9 cellular contexts compared by ENCODE assay signal in genomic region chr1:234722267-234722704, GRCh38.
DNase-seq lines count a peak whose midpoint lies in the region; ATAC-seq and TF ChIP-seq lines count a peak whose summit lies in the region.
"Had no signal": no experiment of that assay in that cellular context is flagged by ENCODE, and none has a peak within 500 bp of the region (broad histone marks: within the 10 kb centered on the region; RNA-seq: fewer than 3 reads in every experiment).

No MANE protein-coding gene starts in this region.

- in situ Hi-C loops in brain microvascular endothelial cell (cut with HindIII; ENCODE audit: low pct_ligation_motif_present, low sequenced_read_pairs): no loop called here

- H3K4me1 ChIP-seq in heart right ventricle: peaks cover 51 to 98% (median 93%) of the 10 kb centered on the region in 9 donors
- H3K4me1 ChIP-seq in muscle layer of duodenum (ENCODE audit: control insufficient read depth in 1 of 2, insufficient read depth in 2 of 2, low read length in 2 of 2): peaks cover 53 to 91% of the 10 kb centered on the region in 2 donors
- peaks cover 77% of the 10 kb centered on the region for H3K4me1 ChIP-seq in vagina

- H3K27me3 ChIP-seq in heart right ventricle (no peaks in the 10 kb centered on the region), brain microvascular endothelial cell (replicated peaks) (no peaks in the 10 kb centered on the region), muscle layer of duodenum (ENCODE audit: low read depth, low read length) (no peaks in the 10 kb centered on the region), vagina (no peaks in the 10 kb centered on the region)

- 25 to 29% methylated on average over 9 of the region's 9 CpGs for WGBS in heart right ventricle, 2 donors

- TF ChIP-seq CTCF in heart right ventricle (IDR thresholded peaks at IDR 0.05) (no peak), brain microvascular endothelial cell (IDR thresholded peaks at IDR 0.05; ENCODE audit: low read depth, low read length, missing control alignments) (no peak), vagina (IDR thresholded peaks at IDR 0.05) (no peak)

- no peak for TF ChIP-seq POLR2A in vagina (IDR thresholded peaks at IDR 0.05)

- H3K4me3 ChIP-seq in heart right ventricle (peak overlapping the region in 4 of 10 donors; percentile 5 to 35 (median 18)), brain microvascular endothelial cell (ENCODE audit: low read depth, low read length) (no peak overlapping the region), muscle layer of duodenum (ENCODE audit: low read depth in 1 of 2, low read length in 2 of 2) (peak overlapping the region; percentile 8 to 17), vagina (peak overlapping the region in 1 of 2 donors; percentile 9)

- peak overlapping the region; percentile 91 to 100 (median 98) for H3K27ac ChIP-seq in heart right ventricle
- H3K27ac ChIP-seq in brain microvascular endothelial cell: peak overlapping the region; percentile 99
- H3K27ac ChIP-seq in muscle layer of duodenum (ENCODE audit: low read length): peak overlapping the region; percentile 98
- H3K27ac ChIP-seq in vagina: peak overlapping the region; percentile 91

- intact Hi-C loops in heart right ventricle (cut with DNase I): loop anchor here in 9 of 10 donors (2.0 to 10.0 kb wide), 25 partner anchors 107 to 355 kb away; partner anchors contain the start of gene IRF2BP2 (in 2 of the 9)
- intact Hi-C loops in cardiac septum (cut with DNase I): loop anchor here (1.0 to 5.0 kb wide), 3 partner anchors 145 to 260 kb away; no protein-coding TSS in a partner anchor
- intact Hi-C loops in vagina (cut with DNase I): loop anchor here (2.0 to 10.0 kb wide), 5 partner anchors 37 to 360 kb away; partner anchors contain the start of gene IRF2BP2

- H3K9me3 ChIP-seq in heart right ventricle (no peaks in the 10 kb centered on the region), muscle layer of duodenum (ENCODE audit: control insufficient read depth in 1 of 2, low read length in 2 of 2) (no peaks in the 10 kb centered on the region), vagina (no peaks in the 10 kb centered on the region)

- H3K36me3 ChIP-seq in heart right ventricle: no peaks in the 10 kb centered on the region
- H3K36me3 ChIP-seq in brain microvascular endothelial cell (replicated peaks): no peaks in the 10 kb centered on the region
- peaks cover 0 to 5% of the 10 kb centered on the region in 2 donors for H3K36me3 ChIP-seq in muscle layer of duodenum (ENCODE audit: control insufficient read depth in 1 of 2, insufficient read depth in 2 of 2, low read length in 2 of 2)
- no peaks in the 10 kb centered on the region for H3K36me3 ChIP-seq in vagina

- peak in 1 of 8 donors; percentile 1 for ATAC-seq in heart right ventricle
- no peak for ATAC-seq in GM19397 (IDR thresholded peaks at IDR 0.05; ENCODE audit: unreplicated experiment)

- no peak for DNase-seq in heart right ventricle
- no peak for DNase-seq in cardiac septum (ENCODE audit: low spot score)
- no peak for DNase-seq in brain microvascular endothelial cell
- DNase-seq in vagina (ENCODE audit: extremely low spot score in 2 of 2): no peak
- no peak for DNase-seq in LoVo (ENCODE audit: low spot score)
- DNase-seq in dedifferentiated amniotic fluid mesenchymal stem cell (ENCODE audit: extremely low spot score): no peak
- DNase-seq: central memory CD4-positive, alpha-beta T cell had no signal
